8 cellular contexts compared by ENCODE assay signal in the genomic region with DNA sequence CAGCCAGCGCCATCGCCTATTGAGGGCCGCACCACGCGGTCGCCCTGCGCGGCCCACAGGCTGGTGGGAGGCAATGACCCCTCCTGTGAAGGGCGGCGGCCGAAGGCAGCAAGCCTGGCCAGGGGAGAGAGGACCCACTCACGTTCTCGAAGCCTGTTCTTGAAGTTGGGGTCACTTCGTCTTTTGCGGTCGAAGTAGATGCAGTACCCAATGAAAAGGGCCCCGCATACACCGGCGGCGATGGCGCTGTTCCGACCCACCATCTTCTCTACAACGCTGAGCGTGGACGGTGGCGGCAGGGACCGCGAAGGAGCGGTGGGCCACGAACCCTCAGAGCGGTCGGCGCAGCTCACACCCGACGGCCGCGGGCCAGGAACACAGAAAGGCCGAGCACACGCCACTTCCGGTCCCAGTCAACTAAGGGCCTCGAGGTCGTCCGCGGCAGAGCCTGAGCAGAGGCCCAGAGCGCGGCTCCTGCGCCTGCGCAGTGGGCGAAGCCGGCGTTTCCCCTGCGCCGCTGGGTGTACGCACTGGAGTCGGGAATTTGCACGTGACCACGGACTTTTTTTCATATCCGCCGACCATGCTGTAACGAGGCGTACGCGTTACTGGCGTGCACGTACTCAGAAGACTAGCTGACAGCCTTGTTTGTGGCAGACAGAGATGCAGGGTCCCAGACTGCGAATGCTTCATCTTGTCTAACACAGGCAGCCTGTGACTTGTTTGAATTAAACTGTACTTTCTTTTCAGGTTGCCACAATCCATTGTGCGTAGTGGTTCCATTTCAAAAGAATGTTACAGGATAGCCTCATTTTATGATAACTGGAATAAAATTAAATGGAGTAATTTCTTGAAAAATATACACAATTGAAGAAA. TPM values are rescaled to one million over a fixed set of nuclear protein-coding genes. Genes with fewer than 3 reads are reported as not detected.
DNase-seq lines count a peak whose midpoint lies in the region; ATAC-seq and TF ChIP-seq lines count a peak whose summit lies in the region.

TSS of gene TOMM20 (minus strand) at position 385 of the 876 bp plus-strand sequence. CDS start at position 263, 122 bp downstream.

- peak within 1 kb of the TSS; percentile 71 for H2AK5ac ChIP-seq in mesenchymal stem cell (ENCODE audit: low read length, severe bottlenecking)

- ATAC-seq in effector memory CD8-positive, alpha-beta T cell (replicated peaks): peak; percentile 89

- no peak within 1 kb of the TSS for H2BK15ac ChIP-seq in mesenchymal stem cell (ENCODE audit: low read depth, poor library complexity, severe bottlenecking)

- peak within 1 kb of the TSS in 1 of 2 experiments; percentile 96 for H3K23ac ChIP-seq in mesenchymal stem cell (ENCODE audit: low read length in 2 of 2)

- peak; percentile 99 for DNase-seq in COLO668 (lab: John Stamatoyannopoulos, UW; ENCODE audit: unreplicated experiment)
- DNase-seq in GM20000 (ENCODE audit: low spot score): peak; percentile 96
- peak; percentile 99 for DNase-seq in HT-29 (ENCODE audit: low spot score)
- DNase-seq in NOMO-1 (lab: John Stamatoyannopoulos, UW; ENCODE audit: unreplicated experiment in 2 of 2): peak; percentile 96 to 98
- DNase-seq in effector memory CD8-positive, alpha-beta T cell: peak; percentile 89 to 92 (median 89)
- DNase-seq in mesenchymal stem cell: peak; percentile 98
- DNase-seq in stimulated activated CD8-positive, alpha-beta memory T cell treated with anti-CD3 and anti-CD28 coated beads, Interleukin-12 subunit alpha, Interleukin-12 subunit beta, amount 100 ng/mL, for 4 hours (ENCODE audit: low read depth): peak; percentile 86

- H3K9me3 Mint-ChIP-seq in effector memory CD8-positive, alpha-beta T cell: no peaks in the 10 kb centered on the region

- H3K4me3 Mint-ChIP-seq in effector memory CD8-positive, alpha-beta T cell: peak within 1 kb of the TSS; percentile 94 to 100

- peak within 1 kb of the TSS; percentile 62 for H2BK5ac ChIP-seq in mesenchymal stem cell (ENCODE audit: low read depth, low read length, poor library complexity, severe bottlenecking)

- TF ChIP-seq CTCF in GM20000 (IDR thresholded peaks at IDR 0.05; ENCODE audit: extremely low read depth, missing control alignments): no peak

- peak within 1 kb of the TSS; percentile 81 for H4K91ac ChIP-seq in mesenchymal stem cell (ENCODE audit: low read length)

- WGBS in mesenchymal stem cell: under 1% methylated on average over 66 of the region's 67 CpGs

- peak within 1 kb of the TSS; percentile 71 to 92 for H3K4ac ChIP-seq in mesenchymal stem cell (ENCODE audit: low read depth in 1 of 2, low read length in 2 of 2)

- peak within 1 kb of the TSS; percentile 54 for H4K8ac ChIP-seq in mesenchymal stem cell (ENCODE audit: low read length)

- no peaks in the 10 kb centered on the region for H3K27me3 ChIP-seq in mesenchymal stem cell (ENCODE audit: control insufficient read depth in 1 of 2, insufficient read depth in 1 of 2, low read length in 2 of 2)

- peak within 1 kb of the TSS; percentile 11 for H2BK120ac ChIP-seq in mesenchymal stem cell (ENCODE audit: low read depth, low read length)

- H2AFZ ChIP-seq in mesenchymal stem cell (ENCODE audit: low read depth, low read length): peak within 1 kb of the TSS; percentile 16

- CTCF ChIA-PET in activated CD8-positive, alpha-beta memory T cell treated with anti-CD3 and anti-CD28 coated beads for 36 hours (lab: Charles Lee): no interaction called here

- H3K4me2 ChIP-seq in mesenchymal stem cell (ENCODE audit: low read length, poor library complexity, severe bottlenecking): peak within 1 kb of the TSS; percentile 83

- H3K36me3 Mint-ChIP-seq in effector memory CD8-positive, alpha-beta T cell (ENCODE audit: insufficient read depth): peaks cover 59% of the 10 kb centered on the region

- peak within 1 kb of the TSS; percentile 97 to 98 for H3K27ac Mint-ChIP-seq in effector memory CD8-positive, alpha-beta T cell

- H3K79me1 ChIP-seq in mesenchymal stem cell (replicated peaks; ENCODE audit: low read length, poor library complexity, severe bottlenecking): peaks cover 1% of the 10 kb centered on the region

- peak within 1 kb of the TSS; percentile 81 to 90 for H3K18ac ChIP-seq in mesenchymal stem cell (ENCODE audit: low read depth in 1 of 2, low read length in 2 of 2)

- H3K4me1 Mint-ChIP-seq in effector memory CD8-positive, alpha-beta T cell (ENCODE audit: low read depth in 2 of 2): peaks cover 33% of the 10 kb centered on the region in 2 donors

- peak within 1 kb of the TSS; percentile 92 to 95 for H3K4me3 ChIP-seq in mesenchymal stem cell (ENCODE audit: insufficient read depth in 1 of 2, low read depth in 1 of 2, low read length in 2 of 2)

- peak within 1 kb of the TSS; percentile 88 for H3K27ac ChIP-seq in mesenchymal stem cell (ENCODE audit: low read length, poor library complexity, severe bottlenecking)

- H3K36me3 ChIP-seq in mesenchymal stem cell (ENCODE audit: control insufficient read depth in 1 of 2, insufficient read depth in 2 of 2, low read depth in 1 of 2, low read length in 2 of 2): peaks cover 23 to 39% of the 10 kb centered on the region in 2 experiments

- H2BK12ac ChIP-seq in mesenchymal stem cell (ENCODE audit: low read length in 2 of 2): no peak within 1 kb of the TSS

- H3K14ac ChIP-seq in mesenchymal stem cell (ENCODE audit: low read length in 2 of 2): peak within 1 kb of the TSS in 1 of 2 experiments; percentile 86

- H3K9ac ChIP-seq in mesenchymal stem cell (ENCODE audit: low read length): peak within 1 kb of the TSS; percentile 99

- H3K27me3 Mint-ChIP-seq in effector memory CD8-positive, alpha-beta T cell: no peaks in the 10 kb centered on the region

- POLR2A ChIA-PET in activated CD8-positive, alpha-beta memory T cell treated with anti-CD3 and anti-CD28 coated beads for 36 hours (lab: Charles Lee): interaction anchor here (0.6 to 1.5 kb wide), 7 partner anchors 11 to 524 kb away, joined by 3 to 6 read pairs (median 3); partner anchors contain the start of gene RBM34

- peaks cover 3% of the 10 kb centered on the region for H3K4me1 ChIP-seq in mesenchymal stem cell (ENCODE audit: control insufficient read depth, insufficient read depth, low read depth, low read length)

- no peaks in the 10 kb centered on the region for H3K9me3 ChIP-seq in mesenchymal stem cell (ENCODE audit: control insufficient read depth, low read length)

RNA-seq across cellular contexts. Expression of gene TOMM20, which starts in this region (rescaled TPM):
- 47.0 and 49.0 TPM in 2 replicates for total RNA-seq in HT-29 (2014; rRNA removed; shearing (Covaris generic))
- total RNA-seq in activated CD8-positive, alpha-beta memory T cell treated with anti-CD3 and anti-CD28 coated beads for 36 hours: 100 to 1,000 TPM; 123 to 131 TPM
- polyA plus RNA-seq in mesenchymal stem cell (2013, experiment 1 of 2): 99.5 TPM
- 104 TPM for polyA plus RNA-seq in mesenchymal stem cell (2013, experiment 2 of 2)

Comparison
In these comparisons a context has a peak if more than half of its experiments do, and no peak if none do; other contexts are left out.
1. Peak in every context shown above with its lines: DNase-seq, ATAC-seq, H3K4me3 ChIP-seq and H3K27ac ChIP-seq.